In the genomic region with DNA sequence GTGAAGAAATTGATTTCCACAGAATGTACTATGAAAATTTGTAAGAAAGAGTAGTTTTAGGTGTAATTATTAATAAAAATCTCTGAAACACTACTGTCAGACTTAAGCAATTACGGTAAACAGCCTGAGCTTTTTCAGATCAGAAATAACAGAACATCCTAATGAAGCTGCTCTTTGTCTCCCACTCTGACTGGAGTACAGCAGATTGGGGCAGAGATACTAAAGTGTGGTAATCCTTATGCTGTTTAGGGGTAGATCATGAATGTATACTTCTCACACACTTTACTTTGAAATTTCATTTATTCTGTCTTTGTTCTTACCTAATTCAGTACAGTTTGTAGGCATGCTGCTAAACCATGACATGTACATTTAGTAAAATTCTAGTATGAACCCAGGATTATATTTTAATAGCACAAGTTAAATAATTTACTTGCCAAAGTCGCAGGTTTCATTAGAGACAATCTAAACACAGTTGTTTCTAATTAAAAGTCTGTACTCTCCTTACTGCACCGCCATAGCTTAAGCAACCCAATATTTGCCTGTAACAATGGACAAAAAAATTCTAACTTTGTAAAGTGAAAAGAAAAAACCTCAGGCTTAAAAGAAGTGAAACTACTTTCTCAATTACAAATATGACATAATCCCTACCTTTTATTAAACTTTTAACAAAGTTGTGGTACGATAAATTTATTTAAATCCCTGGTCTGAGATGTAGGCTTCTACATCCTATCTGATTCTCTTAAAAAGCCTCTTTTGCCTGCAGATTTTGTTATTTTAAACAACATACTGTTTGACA, we compare ENCODE assay signal across 18 cellular contexts.
DNase-seq lines count a peak whose midpoint lies in the region; ATAC-seq and TF ChIP-seq lines count a peak whose summit lies in the region.
"Had no signal": no experiment of that assay in that cellular context is flagged by ENCODE, and none has a peak within 500 bp of the region (broad histone marks: within the 10 kb centered on the region; RNA-seq: fewer than 3 reads in every experiment).

No MANE protein-coding gene starts in this region.

- H3K4me3 Mint-ChIP-seq in activated CD8-positive, alpha-beta T cell treated with anti-CD3 and anti-CD28 coated beads, Interleukin-2, amount 10 ng/mL, durations not matched to agents 7 days and 5 days = no peak overlapping the region
- no peak overlapping the region for H3K4me3 Mint-ChIP-seq in stimulated activated naive B cell treated with anti-CD40 and anti-IgM and Interleukin-4, amounts not matched to agents 10 μg/mL and 1 μg/mL and 100 μg/mL, for 72 hours

- peak overlapping the region; percentile 21 for H3K27ac Mint-ChIP-seq in activated CD8-positive, alpha-beta T cell treated with anti-CD3 and anti-CD28 coated beads, Interleukin-2, amount 10 ng/mL, durations not matched to agents 7 days and 5 days
- peak overlapping the region; percentile 31 for H3K27ac Mint-ChIP-seq in stimulated activated naive B cell treated with anti-CD40 and anti-IgM and Interleukin-4, amounts not matched to agents 10 μg/mL and 1 μg/mL and 100 μg/mL, for 72 hours

- WGBS in right cardiac atrium = 77% methylated on average over 4 of the region's 4 CpGs

- in situ Hi-C loops in gastrocnemius medialis (cut with MboI; ENCODE audit: low sequenced_read_pairs in 4 of 4) = no loop called here

- no peak for ATAC-seq in right cardiac atrium
- ATAC-seq in activated CD8-positive, alpha-beta T cell treated with anti-CD3 and anti-CD28 coated beads, Interleukin-2, amount 10 ng/mL, durations not matched to agents 7 days and 5 days = no peak
- ATAC-seq in stimulated activated naive B cell treated with anti-CD40 and anti-IgM and Interleukin-4, amounts not matched to agents 10 μg/mL and 1 μg/mL and 100 μg/mL, for 72 hours (replicated peaks) = no peak
- no peak for ATAC-seq in gastrocnemius medialis
- ATAC-seq: activated CD4-positive, CD25-positive, alpha-beta regulatory T cell treated with anti-CD3 and anti-CD28 coated beads, Interleukin-2, amount 50 U/mL, for 24 hours; HCT116; left cardiac atrium; psoas muscle had no signal

- TF ChIP-seq CTCF in cardiac muscle cell (IDR thresholded peaks at IDR 0.05; ENCODE audit: low read depth, low read length) = no peak
- TF ChIP-seq CTCF in gastrocnemius medialis (IDR thresholded peaks at IDR 0.05 in 4 of 5, conservative IDR thresholded peaks at IDR 0.05 in 1 of 5) = no peak

- peak overlapping the region; percentile 44 for H3K27ac ChIP-seq in cardiac muscle cell
- H3K27ac ChIP-seq in right cardiac atrium (ENCODE audit: low read length) = no peak overlapping the region
- H3K27ac ChIP-seq in gastrocnemius medialis = peak overlapping the region in 2 of 4 donors; percentile 4 to 21
- H3K27ac ChIP-seq: ascending aorta, psoas muscle had no signal

- no peaks in the 10 kb centered on the region for H3K9me3 Mint-ChIP-seq in activated CD8-positive, alpha-beta T cell treated with anti-CD3 and anti-CD28 coated beads, Interleukin-2, amount 10 ng/mL, durations not matched to agents 7 days and 5 days (ENCODE audit: insufficient read depth)
- no peaks in the 10 kb centered on the region for H3K9me3 Mint-ChIP-seq in stimulated activated naive B cell treated with anti-CD40 and anti-IgM and Interleukin-4, amounts not matched to agents 10 μg/mL and 1 μg/mL and 100 μg/mL, for 72 hours

- no peaks in the 10 kb centered on the region for H3K27me3 Mint-ChIP-seq in activated CD8-positive, alpha-beta T cell treated with anti-CD3 and anti-CD28 coated beads, Interleukin-2, amount 10 ng/mL, durations not matched to agents 7 days and 5 days (ENCODE audit: low read depth)
- no peaks in the 10 kb centered on the region for H3K27me3 Mint-ChIP-seq in stimulated activated naive B cell treated with anti-CD40 and anti-IgM and Interleukin-4, amounts not matched to agents 10 μg/mL and 1 μg/mL and 100 μg/mL, for 72 hours

- H3K36me3 ChIP-seq in cardiac muscle cell = peaks cover 81% of the 10 kb centered on the region
- H3K36me3 ChIP-seq in gastrocnemius medialis = peaks cover 0 to 61% of the 10 kb centered on the region in 2 donors

- peaks cover 66% of the 10 kb centered on the region for H3K36me3 Mint-ChIP-seq in activated CD8-positive, alpha-beta T cell treated with anti-CD3 and anti-CD28 coated beads, Interleukin-2, amount 10 ng/mL, durations not matched to agents 7 days and 5 days (ENCODE audit: low read depth)
- peaks cover 19 to 37% of the 10 kb centered on the region in 2 donors for H3K36me3 Mint-ChIP-seq in stimulated activated naive B cell treated with anti-CD40 and anti-IgM and Interleukin-4, amounts not matched to agents 10 μg/mL and 1 μg/mL and 100 μg/mL, for 72 hours

- no peaks in the 10 kb centered on the region for H3K9me3 ChIP-seq in cardiac muscle cell (ENCODE audit: low read depth)
- H3K9me3 ChIP-seq in right cardiac atrium (ENCODE audit: control insufficient read depth, low read length) = no peaks in the 10 kb centered on the region
- H3K9me3 ChIP-seq in gastrocnemius medialis = no peaks in the 10 kb centered on the region
- H3K9me3 ChIP-seq: ascending aorta, psoas muscle had no signal

- DNase-seq in cardiac muscle cell (ENCODE audit: low read depth in 1 of 2, low spot score in 1 of 2) (no peak), right cardiac atrium (no peak), foreskin melanocyte (peak; percentile 35), hippocampal formation (lab: John Stamatoyannopoulos, UW) (no peak), gastrocnemius medialis (no peak), iPS-NIHi7 (ENCODE audit: extremely low spot score) (no peak)
- DNase-seq in activated CD8-positive, alpha-beta T cell treated with anti-CD3 and anti-CD28 coated beads, Interleukin-2, amount 10 ng/mL, durations not matched to agents 7 days and 5 days = no peak
- DNase-seq in stimulated activated naive B cell treated with anti-CD40 and anti-IgM and Interleukin-4, amounts not matched to agents 10 μg/mL and 1 μg/mL and 100 μg/mL, for 72 hours = no peak
- DNase-seq: cortex of kidney, DMS153, erythroblast, hypothalamus, left cardiac atrium, NCI-H2171 treated with DMSO at 0.1 percent for 48 hours, psoas muscle had no signal

- no peaks in the 10 kb centered on the region for H3K27me3 ChIP-seq in cardiac muscle cell
- H3K27me3 ChIP-seq in right cardiac atrium (ENCODE audit: control insufficient read depth, insufficient read depth) = no peaks in the 10 kb centered on the region
- no peaks in the 10 kb centered on the region for H3K27me3 ChIP-seq in gastrocnemius medialis
- H3K27me3 ChIP-seq: ascending aorta had no signal

- peaks cover 28% of the 10 kb centered on the region for H3K4me1 Mint-ChIP-seq in activated CD8-positive, alpha-beta T cell treated with anti-CD3 and anti-CD28 coated beads, Interleukin-2, amount 10 ng/mL, durations not matched to agents 7 days and 5 days (ENCODE audit: low read depth)
- peaks cover 6 to 14% of the 10 kb centered on the region in 2 donors for H3K4me1 Mint-ChIP-seq in stimulated activated naive B cell treated with anti-CD40 and anti-IgM and Interleukin-4, amounts not matched to agents 10 μg/mL and 1 μg/mL and 100 μg/mL, for 72 hours

- no peak for TF ChIP-seq POLR2A in gastrocnemius medialis (IDR thresholded peaks at IDR 0.05)

- no peaks in the 10 kb centered on the region for H3K4me1 ChIP-seq in cardiac muscle cell (ENCODE audit: low read depth)
- no peaks in the 10 kb centered on the region for H3K4me1 ChIP-seq in right cardiac atrium (ENCODE audit: control insufficient read depth, insufficient read depth, low read length)
- H3K4me1 ChIP-seq in gastrocnemius medialis = peaks cover 16 to 32% of the 10 kb centered on the region in 2 donors

- H3K4me3 ChIP-seq in cardiac muscle cell = no peak overlapping the region
- H3K4me3 ChIP-seq in right cardiac atrium (ENCODE audit: low read length) = no peak overlapping the region
- H3K4me3 ChIP-seq in gastrocnemius medialis = no peak overlapping the region
- H3K4me3 ChIP-seq: ascending aorta, psoas muscle had no signal

- intact Hi-C loops in right cardiac atrium (cut with DNase I) = no loop called here
- intact Hi-C loops in gastrocnemius medialis (cut with DNase I; ENCODE audit: low total_unique reads) = no loop called here

- CTCF ChIA-PET in activated CD8-positive, alpha-beta T cell treated with anti-CD3 and anti-CD28 coated beads, Interleukin-2, amount 10 ng/mL, durations not matched to agents 7 days and 5 days (lab: Charles Lee) = interaction anchor here (0.9 kb wide), 1 partner anchor 121 kb away, joined by 3 read pairs; no protein-coding TSS in a partner anchor

- POLR2A ChIA-PET in activated CD8-positive, alpha-beta T cell treated with anti-CD3 and anti-CD28 coated beads, Interleukin-2, amount 10 ng/mL, durations not matched to agents 7 days and 5 days (lab: Charles Lee) = no interaction called here
